ENCODE assay signal across 8 cellular contexts in the genomic region with DNA sequence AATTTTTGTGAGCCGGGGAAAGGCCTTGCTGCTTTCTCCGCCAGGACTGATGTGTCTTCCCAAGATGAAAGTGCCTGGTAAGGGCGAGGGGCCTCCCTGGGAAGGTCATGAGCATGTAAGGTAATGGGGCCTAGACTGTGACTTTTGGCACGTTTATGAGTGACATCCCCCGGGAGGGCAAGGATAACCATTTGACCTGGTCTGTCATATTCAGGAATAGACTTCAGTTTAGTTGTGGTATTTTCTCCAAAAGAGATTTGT. TPM values are rescaled to one million over a fixed set of nuclear protein-coding genes. Genes with fewer than 3 reads are reported as not detected.
DNase-seq lines count a peak whose midpoint lies in the region; ATAC-seq and TF ChIP-seq lines count a peak whose summit lies in the region.

No MANE protein-coding gene starts in this region.

- H3K9me3 Mint-ChIP-seq in activated naive CD8-positive, alpha-beta T cell treated with anti-CD3 and anti-CD28 coated beads, Interleukin-2, amount 10 ng/mL, durations not matched to agents 7 days and 5 days: no peaks in the 10 kb centered on the region

- peaks cover 25% of the 10 kb centered on the region for H3K36me3 Mint-ChIP-seq in activated naive CD8-positive, alpha-beta T cell treated with anti-CD3 and anti-CD28 coated beads, Interleukin-2, amount 10 ng/mL, durations not matched to agents 7 days and 5 days

- ATAC-seq in activated naive CD8-positive, alpha-beta T cell treated with anti-CD3 and anti-CD28 coated beads, Interleukin-2, amount 10 ng/mL, durations not matched to agents 7 days and 5 days (ENCODE audit: low read depth): no peak
- ATAC-seq in HG03039 (IDR thresholded peaks at IDR 0.05; ENCODE audit: unreplicated experiment) (no peak), GM18858 (IDR thresholded peaks at IDR 0.05; ENCODE audit: unreplicated experiment) (no peak)

- DNase-seq in activated CD4-positive, alpha-beta T cell treated with anti-CD3 and anti-CD28 coated beads for 48 hours: peak; percentile 54
- DNase-seq in activated CD4-positive, alpha-beta T cell treated with anti-CD3 and anti-CD28 coated beads, Interleukin-2, amount 50 U/mL, for 1 hour: no peak
- DNase-seq in LNCaP clone FGC (ENCODE audit: low read depth): no peak
- no peak for DNase-seq in activated naive CD8-positive, alpha-beta T cell treated with anti-CD3 and anti-CD28 coated beads, Interleukin-2, amount 10 ng/mL, durations not matched to agents 7 days and 5 days

- H3K4me3 ChIP-seq in LNCaP clone FGC (ENCODE audit: low read depth, low read length) (peak overlapping the region; percentile 98), iPS-11a (ENCODE audit: low read depth, low read length) (peak overlapping the region; percentile 94), skin epidermis (peak overlapping the region; percentile 57 to 99 (median 78))

- H3K27me3 Mint-ChIP-seq in activated naive CD8-positive, alpha-beta T cell treated with anti-CD3 and anti-CD28 coated beads, Interleukin-2, amount 10 ng/mL, durations not matched to agents 7 days and 5 days: no peaks in the 10 kb centered on the region

- peak overlapping the region; percentile 81 to 100 (median 98) for H3K27ac ChIP-seq in skin epidermis

- POLR2A ChIA-PET in activated naive CD8-positive, alpha-beta T cell treated with anti-CD3 and anti-CD28 coated beads, Interleukin-2, amount 10 ng/mL, durations not matched to agents 7 days and 5 days (lab: Charles Lee): interaction anchor here (0.8 to 6.7 kb wide), 14 partner anchors 10 to 169 kb away, joined by 3 to 86 read pairs (median 14); a partner anchor contains a TSS

- no peak for TF ChIP-seq CTCF in LNCaP clone FGC (IDR thresholded peaks at IDR 0.05; ENCODE audit: control insufficient read depth, extremely low read depth, insufficient read depth)

- peak overlapping the region; percentile 98 for H3K27ac Mint-ChIP-seq in activated naive CD8-positive, alpha-beta T cell treated with anti-CD3 and anti-CD28 coated beads, Interleukin-2, amount 10 ng/mL, durations not matched to agents 7 days and 5 days

- peaks cover 33% of the 10 kb centered on the region for H3K4me1 Mint-ChIP-seq in activated naive CD8-positive, alpha-beta T cell treated with anti-CD3 and anti-CD28 coated beads, Interleukin-2, amount 10 ng/mL, durations not matched to agents 7 days and 5 days

- peak overlapping the region; percentile 92 for H3K4me3 Mint-ChIP-seq in activated naive CD8-positive, alpha-beta T cell treated with anti-CD3 and anti-CD28 coated beads, Interleukin-2, amount 10 ng/mL, durations not matched to agents 7 days and 5 days

RNA-seq across cellular contexts. Expression of a gene that starts 0.6 kb away (rescaled TPM):
- 100 to 1,000 TPM; 309 to 312 TPM for total RNA-seq in activated naive CD8-positive, alpha-beta T cell treated with anti-CD3 and anti-CD28 coated beads, Interleukin-2, amount 10 ng/mL, durations not matched to agents 7 days and 5 days

RNA-seq across cellular contexts. Expression of a gene that starts 23.5 kb away (rescaled TPM):
- total RNA-seq in activated naive CD8-positive, alpha-beta T cell treated with anti-CD3 and anti-CD28 coated beads, Interleukin-2, amount 10 ng/mL, durations not matched to agents 7 days and 5 days: 10 to 100 TPM; 52.1 to 59.0 TPM
